24 cellular contexts compared by ENCODE assay signal in genomic region chr7:1323178-1324027, GRCh38.
DNase-seq lines count a peak whose midpoint lies in the region; ATAC-seq and TF ChIP-seq lines count a peak whose summit lies in the region.
"Had no signal": no experiment of that assay in that cellular context is flagged by ENCODE, and none has a peak within 500 bp of the region (broad histone marks: within the 10 kb centered on the region; RNA-seq: fewer than 3 reads in every experiment).

No MANE protein-coding gene starts in this region.

- H3K79me1 ChIP-seq in neuronal stem cell (ENCODE audit: low read depth, low read length), result no peaks in the 10 kb centered on the region

- peaks cover 4% of the 10 kb centered on the region for H3K4me1 Mint-ChIP-seq in type B pancreatic cell (ENCODE audit: unreplicated experiment)
- H3K4me1 Mint-ChIP-seq: stimulated activated naive CD8-positive, alpha-beta T cell treated with anti-CD3 and anti-CD28 coated beads, Interleukin-15, amount 100 ng/mL, for 72 hours had no signal

- H3K4me3 ChIP-seq in neuronal stem cell (ENCODE audit: low read length in 2 of 2) (no peak overlapping the region), A673 (ENCODE audit: low read depth, low read length, poor library complexity, severe bottlenecking) (no peak overlapping the region)
- H3K4me3 ChIP-seq: left lung, ovary, PC-9, uterus had no signal

- no peak overlapping the region for H3K4me2 ChIP-seq in neuronal stem cell (ENCODE audit: insufficient read depth, low read length, poor library complexity, severe bottlenecking)
- H3K4me2 ChIP-seq: PC-9 had no signal

- H2BK5ac ChIP-seq in neuronal stem cell (ENCODE audit: low read length), result peak overlapping the region; percentile 93

- H3K27me3 ChIP-seq in neuronal stem cell (ENCODE audit: control insufficient read depth in 3 of 3, insufficient read depth in 3 of 3, low read depth in 1 of 3, low read length in 3 of 3) (peaks cover 0 to 42% (median 0%) of the 10 kb centered on the region in 3 experiments), A673 (replicated peaks; ENCODE audit: insufficient read depth, low read depth, low read length, poor library complexity) (no peaks in the 10 kb centered on the region)

- POLR2A ChIA-PET in A673 (lab: Charles Lee; ENCODE audit: low non-redundant PET), result no interaction called here

- intact Hi-C loops in head of caudate nucleus (cut with DNase I), result no loop called here
- intact Hi-C loops in A673 (cut with micrococcal nuclease; ENCODE audit: unreplicated experiment), result no loop called here

- H3K36me3 Mint-ChIP-seq in type B pancreatic cell, result no peaks in the 10 kb centered on the region
- H3K36me3 Mint-ChIP-seq: activated naive CD8-positive, alpha-beta T cell; brain had no signal

- TF ChIP-seq CTCF in type B pancreatic cell (conservative IDR thresholded peaks at IDR 0.05), result no peak
- no peak for TF ChIP-seq CTCF in A673 (conservative IDR thresholded peaks at IDR 0.05; ENCODE audit: low read depth, low read length)

- H3K27me3 Mint-ChIP-seq in type B pancreatic cell, result peaks cover 7% of the 10 kb centered on the region

- H2BK12ac ChIP-seq in neuronal stem cell (ENCODE audit: low read length), result no peak overlapping the region

- no peak overlapping the region for H4K91ac ChIP-seq in neuronal stem cell (ENCODE audit: low read depth, low read length, poor library complexity)

- no CpG with 5 or more reads among the region's 63 CpGs for WGBS in neuronal stem cell (ENCODE audit: extremely low coverage in 2 of 2, insufficient read length in 2 of 2, insufficient replicate concordance in 1 of 2), 2 donors

- H3K36me3 ChIP-seq in neuronal stem cell (replicated peaks in 1 of 2; ENCODE audit: control insufficient read depth in 2 of 2, insufficient read depth in 2 of 2, low read length in 2 of 2), result no peaks in the 10 kb centered on the region
- no peaks in the 10 kb centered on the region for H3K36me3 ChIP-seq in A673 (ENCODE audit: insufficient read depth, low read length, poor library complexity, severe bottlenecking)
- H3K36me3 ChIP-seq: BE2C, left lung, ovary, uterus had no signal

- no peak for ATAC-seq in HG02938 (IDR thresholded peaks at IDR 0.05; ENCODE audit: unreplicated experiment)
- ATAC-seq: HepG2; left lung; stimulated activated naive CD8-positive, alpha-beta T cell treated with anti-CD3 and anti-CD28 coated beads, Interleukin-15, amount 100 ng/mL, for 72 hours had no signal

- H3K4ac ChIP-seq in neuronal stem cell (ENCODE audit: low read length), result no peak overlapping the region

- peaks cover 3 to 9% of the 10 kb centered on the region in 2 donors for H3K4me1 ChIP-seq in neuronal stem cell (ENCODE audit: control insufficient read depth in 2 of 2, insufficient read depth in 1 of 2, low read depth in 1 of 2, low read length in 2 of 2)
- H3K4me1 ChIP-seq in A673 (ENCODE audit: insufficient read depth, low read length, poor library complexity, severe bottlenecking), result peaks cover 11% of the 10 kb centered on the region
- H3K4me1 ChIP-seq: BE2C, left lung, uterus had no signal

- no TSS peak for BruUV-seq in A673 (replicated peaks; lab: Mats Ljungman, UMichigan)

- no peak overlapping the region for H2BK120ac ChIP-seq in neuronal stem cell (ENCODE audit: low read depth, low read length)

- peak overlapping the region; percentile 37 for H2BK15ac ChIP-seq in neuronal stem cell (ENCODE audit: low read length)

- no peak overlapping the region for H3K23ac ChIP-seq in neuronal stem cell (ENCODE audit: low read depth, low read length, poor library complexity)

- H3K9me3 ChIP-seq in neuronal stem cell (replicated peaks in 1 of 2; ENCODE audit: control insufficient read depth in 2 of 2, insufficient read depth in 1 of 2, low read depth in 1 of 2, low read length in 2 of 2) (no peaks in the 10 kb centered on the region), A673 (ENCODE audit: low read depth, low read length, poor library complexity, severe bottlenecking) (no peaks in the 10 kb centered on the region)
- H3K9me3 ChIP-seq: BE2C, left lung, ovary, uterus had no signal

- H3K9me3 Mint-ChIP-seq in type B pancreatic cell, result no peaks in the 10 kb centered on the region
- H3K9me3 Mint-ChIP-seq: activated T-helper 1 cell treated with anti-CD3 and anti-CD28 coated beads, Interleukin-12 subunit alpha, Interleukin-12 subunit beta, Interleukin-2, Interleukin-4 antibody, amounts not matched to agents 30 ng/mL and 10 ng/mL and 1 ng/mL, durations not matched to agents 14 hours and 24 hours and 36 hours; stimulated activated naive CD8-positive, alpha-beta T cell treated with anti-CD3 and anti-CD28 coated beads, Interleukin-15, amount 100 ng/mL, for 72 hours had no signal

- no peak overlapping the region for H3K9ac ChIP-seq in neuronal stem cell (ENCODE audit: low read depth, low read length, poor library complexity)

- H2AFZ ChIP-seq in neuronal stem cell (ENCODE audit: low read length), result peak overlapping the region; percentile 83
- H2AFZ ChIP-seq: PC-9 had no signal

- no peak overlapping the region for H4K8ac ChIP-seq in neuronal stem cell (ENCODE audit: low read depth, low read length)

- CTCF ChIA-PET in A673 (lab: Charles Lee), result no interaction called here

- H3K18ac ChIP-seq in neuronal stem cell (ENCODE audit: low read length), result peak overlapping the region; percentile 97

- peak; percentile 15 for DNase-seq in NCI-H748 (lab: John Stamatoyannopoulos, UW; ENCODE audit: unreplicated experiment)
- DNase-seq in NCI-H748 treated with DMSO at 0.1 percent for 48 hours (lab: John Stamatoyannopoulos, UW), result no peak
- peak; percentile 22 to 81 (median 58) for DNase-seq in head of caudate nucleus
- DNase-seq in neuronal stem cell (ENCODE audit: low spot score), result no peak
- DNase-seq in type B pancreatic cell (ENCODE audit: extremely low spot score, unreplicated experiment), result peak; percentile 71
- no peak for DNase-seq in activated T-cell treated with anti-CD3 and anti-CD28 coated beads, Interleukin-2, amount 50 U/mL, for 48 hours
- no peak for DNase-seq in A673 (ENCODE audit: low spot score)
- DNase-seq: 8988T; activated CD4-positive, CD25-positive, alpha-beta regulatory T cell treated with anti-CD3 and anti-CD28 coated beads, Interleukin-2, amount 50 U/mL, for 72 hours; BE2C; Calu3; NCI-H1436 treated with DMSO at 0.1 percent for 48 hours; ovary; PC-9; stimulated activated CD4-positive, alpha-beta T cell treated with anti-CD3 and anti-CD28 coated beads, Interleukin-4, amount 100 ng/mL, for 1 hour; stimulated activated naive CD8-positive, alpha-beta T cell treated with anti-CD3 and anti-CD28 coated beads, Interleukin-15, amount 100 ng/mL, for 72 hours; T1000; uterus had no signal

- H3K14ac ChIP-seq in neuronal stem cell (ENCODE audit: low read length), result peak overlapping the region; percentile 94

- H2AK5ac ChIP-seq in neuronal stem cell (ENCODE audit: low read depth, low read length), result peak overlapping the region; percentile 98

- H3K27ac Mint-ChIP-seq in type B pancreatic cell, result no peak overlapping the region
- H3K27ac Mint-ChIP-seq: activated naive CD8-positive, alpha-beta T cell; activated T-helper 1 cell treated with anti-CD3 and anti-CD28 coated beads, Interleukin-12 subunit alpha, Interleukin-12 subunit beta, Interleukin-2, Interleukin-4 antibody, amounts not matched to agents 30 ng/mL and 10 ng/mL and 1 ng/mL, durations not matched to agents 14 hours and 24 hours and 36 hours; stimulated activated naive CD8-positive, alpha-beta T cell treated with anti-CD3 and anti-CD28 coated beads, Interleukin-15, amount 100 ng/mL, for 72 hours had no signal

- H3K4me3 Mint-ChIP-seq in type B pancreatic cell, result peak overlapping the region; percentile 57
- H3K4me3 Mint-ChIP-seq: activated naive CD8-positive, alpha-beta T cell; activated T-helper 1 cell treated with anti-CD3 and anti-CD28 coated beads, Interleukin-12 subunit alpha, Interleukin-12 subunit beta, Interleukin-2, Interleukin-4 antibody, amounts not matched to agents 30 ng/mL and 10 ng/mL and 1 ng/mL, durations not matched to agents 14 hours and 24 hours and 36 hours; stimulated activated naive CD8-positive, alpha-beta T cell treated with anti-CD3 and anti-CD28 coated beads, Interleukin-15, amount 100 ng/mL, for 72 hours had no signal

- H3K27ac ChIP-seq in neuronal stem cell (replicated peaks; ENCODE audit: low read length) (no peak overlapping the region), A673 (ENCODE audit: low read depth, low read length, poor library complexity, severe bottlenecking) (no peak overlapping the region)
- H3K27ac ChIP-seq: left lung, ovary, PC-9, uterus had no signal

Comparison
In these comparisons a context has a peak if more than half of its experiments do, and no peak if none do; other contexts are left out.
1. DNase-seq: peak in NCI-H748 (single experiment), head of caudate nucleus (42 of 42) and type B pancreatic cell (single experiment); none in NCI-H748 treated with DMSO at 0.1 percent for 48 hours (single experiment), neuronal stem cell (single experiment), activated T-cell treated with anti-CD3 and anti-CD28 coated beads, Interleukin-2, amount 50 U/mL, for 48 hours (0 of 2) and A673 (single experiment).